ENCODE assay signal across 11 cellular contexts in the genomic region with DNA sequence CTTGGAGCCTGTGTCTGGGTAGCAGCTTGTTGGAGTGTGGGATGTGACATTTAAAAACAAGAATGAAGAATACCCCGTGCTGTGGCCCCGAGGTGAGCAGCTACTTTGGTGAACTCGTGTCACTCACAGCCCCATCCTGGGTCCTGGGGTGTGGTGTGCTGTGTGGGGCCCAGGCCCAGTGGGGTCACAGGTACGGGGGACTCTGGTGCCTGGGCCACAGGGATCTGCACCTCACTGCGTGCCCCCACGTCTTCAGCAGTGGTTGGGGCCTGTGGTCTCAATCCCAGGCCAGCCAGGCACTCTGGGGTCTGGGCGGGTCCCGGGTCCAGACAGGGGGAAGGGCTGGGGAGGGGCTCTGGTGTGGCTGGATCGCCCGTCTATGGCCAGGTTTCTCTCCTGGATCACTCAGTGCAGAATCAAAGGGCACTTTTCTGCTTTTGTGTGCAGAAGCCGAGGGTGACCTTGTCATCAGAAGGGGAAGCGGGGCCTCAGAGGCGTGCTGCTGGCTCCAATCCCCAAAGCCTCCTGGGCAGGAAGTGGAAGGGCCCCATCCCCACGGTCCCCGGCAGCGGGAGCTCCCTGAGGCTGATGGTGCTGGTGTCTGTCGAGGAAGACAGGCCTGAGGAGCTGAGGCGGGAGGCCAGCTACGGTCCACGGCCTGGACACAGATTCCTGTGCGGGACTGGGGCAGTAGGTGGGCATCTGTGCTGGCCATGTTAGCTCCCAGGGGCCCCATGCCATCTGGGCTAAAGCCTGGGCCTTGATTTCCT. TPM values are rescaled to one million over a fixed set of nuclear protein-coding genes. Genes with fewer than 3 reads are reported as not detected.
A peak's percentile ranks its signal among the peaks of the same experiment; 100 is the strongest.
DNase-seq lines count a peak whose midpoint lies in the region; ATAC-seq and TF ChIP-seq lines count a peak whose summit lies in the region.
"Had no signal": no experiment of that assay in that cellular context is flagged by ENCODE, and none has a peak within 500 bp of the region (broad histone marks: within the 10 kb centered on the region; RNA-seq: fewer than 3 reads in every experiment).

No MANE protein-coding gene starts in this region.

- intact Hi-C loops in activated naive CD4-positive, alpha-beta T cell treated with anti-CD3 and anti-CD28 coated beads for 36 hours (cut with micrococcal nuclease) = loop anchor here (10.0 kb wide), 1 partner anchor 112 kb away; no protein-coding TSS in a partner anchor
- intact Hi-C loops in colonic mucosa (cut with DNase I) = no loop called here

- peaks cover 0 to 35% (median 15%) of the 10 kb centered on the region in 4 donors for H3K4me1 Mint-ChIP-seq in CD4-positive, CD25-positive, alpha-beta regulatory T cell
- peaks cover 41% of the 10 kb centered on the region for H3K4me1 Mint-ChIP-seq in activated naive CD4-positive, alpha-beta T cell treated with anti-CD3 and anti-CD28 coated beads for 36 hours (ENCODE audit: low read depth)

- CTCF ChIA-PET in activated naive CD4-positive, alpha-beta T cell treated with anti-CD3 and anti-CD28 coated beads for 36 hours (lab: Charles Lee) = no interaction called here

- H3K27ac ChIP-seq in CD4-positive, CD25-positive, alpha-beta regulatory T cell (ENCODE audit: insufficient read depth, low read length, poor library complexity, severe bottlenecking) = no peak overlapping the region
- H3K27ac ChIP-seq in colonic mucosa = no peak overlapping the region
- H3K27ac ChIP-seq: breast epithelium had no signal

- H3K36me3 ChIP-seq in CD4-positive, CD25-positive, alpha-beta regulatory T cell (ENCODE audit: control insufficient read depth, insufficient read depth, low read length) = no peaks in the 10 kb centered on the region
- H3K36me3 ChIP-seq in colonic mucosa = no peaks in the 10 kb centered on the region
- H3K36me3 ChIP-seq: breast epithelium had no signal

- ATAC-seq in CD4-positive, CD25-positive, alpha-beta regulatory T cell (ENCODE audit: low read depth in 2 of 2) = no peak
- ATAC-seq in HG03571 (IDR thresholded peaks at IDR 0.05; ENCODE audit: unreplicated experiment) = no peak

- H3K27me3 ChIP-seq in CD4-positive, CD25-positive, alpha-beta regulatory T cell (ENCODE audit: control insufficient read depth, insufficient read depth, low read length) = no peaks in the 10 kb centered on the region
- no peaks in the 10 kb centered on the region for H3K27me3 ChIP-seq in colonic mucosa
- H3K27me3 ChIP-seq: breast epithelium had no signal

- no peak overlapping the region for H3K4me3 Mint-ChIP-seq in CD4-positive, CD25-positive, alpha-beta regulatory T cell
- H3K4me3 Mint-ChIP-seq in activated naive CD4-positive, alpha-beta T cell treated with anti-CD3 and anti-CD28 coated beads for 36 hours = peak overlapping the region; percentile 38

- H3K27me3 Mint-ChIP-seq in CD4-positive, CD25-positive, alpha-beta regulatory T cell = no peaks in the 10 kb centered on the region
- no peaks in the 10 kb centered on the region for H3K27me3 Mint-ChIP-seq in activated naive CD4-positive, alpha-beta T cell treated with anti-CD3 and anti-CD28 coated beads for 36 hours (ENCODE audit: low read depth)

- H3K9me3 Mint-ChIP-seq in CD4-positive, CD25-positive, alpha-beta regulatory T cell = peaks cover 0 to 3% (median 0%) of the 10 kb centered on the region in 7 donors
- no peaks in the 10 kb centered on the region for H3K9me3 Mint-ChIP-seq in activated naive CD4-positive, alpha-beta T cell treated with anti-CD3 and anti-CD28 coated beads for 36 hours

- H3K27ac Mint-ChIP-seq in CD4-positive, CD25-positive, alpha-beta regulatory T cell = peak overlapping the region in 2 of 3 donors; percentile 9 to 59
- peak overlapping the region; percentile 75 for H3K27ac Mint-ChIP-seq in activated naive CD4-positive, alpha-beta T cell treated with anti-CD3 and anti-CD28 coated beads for 36 hours

- no peak for DNase-seq in CD4-positive, CD25-positive, alpha-beta regulatory T cell
- DNase-seq in NOMO-1 treated with dmso at 0.1 percent for 144 hours (lab: John Stamatoyannopoulos, UW; ENCODE audit: unreplicated experiment) = peak; percentile 84
- DNase-seq in activated naive CD4-positive, alpha-beta T cell treated with anti-CD3 and anti-CD28 coated beads for 36 hours = peak; percentile 78
- DNase-seq in mesenteric fat pad (ENCODE audit: low spot score) = peak; percentile 85
- DNase-seq in colonic mucosa = no peak
- DNase-seq in glomerular visceral epithelial cell (ENCODE audit: extremely low spot score) = no peak
- no peak for DNase-seq in ureter (ENCODE audit: low spot score)

- peak overlapping the region in 1 of 2 donors; percentile 3 for H3K9ac ChIP-seq in colonic mucosa (ENCODE audit: low read depth in 2 of 2, low read length in 2 of 2)

- no peak for TF ChIP-seq CTCF in colonic mucosa (IDR thresholded peaks at IDR 0.05)

- H3K9me3 ChIP-seq in CD4-positive, CD25-positive, alpha-beta regulatory T cell (ENCODE audit: control insufficient read depth in 2 of 2, low read length in 2 of 2) = no peaks in the 10 kb centered on the region
- H3K9me3 ChIP-seq in colonic mucosa = no peaks in the 10 kb centered on the region
- H3K9me3 ChIP-seq: breast epithelium had no signal

- H3K36me3 Mint-ChIP-seq in CD4-positive, CD25-positive, alpha-beta regulatory T cell = no peaks in the 10 kb centered on the region
- H3K36me3 Mint-ChIP-seq in activated naive CD4-positive, alpha-beta T cell treated with anti-CD3 and anti-CD28 coated beads for 36 hours (ENCODE audit: low read depth) = no peaks in the 10 kb centered on the region

- H3K4me3 ChIP-seq in CD4-positive, CD25-positive, alpha-beta regulatory T cell (ENCODE audit: low read depth, low read length) = no peak overlapping the region
- no peak overlapping the region for H3K4me3 ChIP-seq in colonic mucosa
- H3K4me3 ChIP-seq: breast epithelium had no signal

- peaks cover 44% of the 10 kb centered on the region for H3K4me1 ChIP-seq in CD4-positive, CD25-positive, alpha-beta regulatory T cell (ENCODE audit: control insufficient read depth, insufficient read depth, low read length, poor library complexity, severe bottlenecking)
- H3K4me1 ChIP-seq in colonic mucosa = no peaks in the 10 kb centered on the region
- H3K4me1 ChIP-seq: breast epithelium had no signal

RNA-seq across cellular contexts. Expression of gene GPR35, which starts 1.4 kb away (rescaled TPM):
- total RNA-seq in CD4-positive, CD25-positive, alpha-beta regulatory T cell = 11.0 TPM
- under 1 TPM; 0.24 to 0.60 (median 0.40) TPM for polyA plus RNA-seq in CD4-positive, CD25-positive, alpha-beta regulatory T cell
- total RNA-seq in activated naive CD4-positive, alpha-beta T cell treated with anti-CD3 and anti-CD28 coated beads for 36 hours = 1 to 10 TPM; 2.5 to 2.6 TPM
- total RNA-seq in mesenteric fat pad (1.9 TPM), colonic mucosa (10 to 100 TPM; 64.4 to 92.2 TPM), ureter (1.6 TPM)
- total RNA-seq: SK-MEL-5 had no signal

RNA-seq across cellular contexts. Expression of gene CAPN10, which starts 40.2 kb away (rescaled TPM):
- 64.6 TPM for total RNA-seq in CD4-positive, CD25-positive, alpha-beta regulatory T cell
- polyA plus RNA-seq in CD4-positive, CD25-positive, alpha-beta regulatory T cell = 10 to 100 TPM in 1 of 4 donors, 1 to 10 TPM in 3; 6.8 to 12.2 (median 7.8) TPM
- total RNA-seq in activated naive CD4-positive, alpha-beta T cell treated with anti-CD3 and anti-CD28 coated beads for 36 hours = 10 to 100 TPM; 24.9 to 28.5 TPM
- 18.2 TPM for total RNA-seq in mesenteric fat pad
- 10 to 100 TPM; 29.1 to 47.8 TPM for total RNA-seq in colonic mucosa
- 34.4 TPM for total RNA-seq in ureter

RNA-seq across cellular contexts. Expression of gene AQP12B, which starts 56.0 kb away (rescaled TPM):
- not detected for total RNA-seq in CD4-positive, CD25-positive, alpha-beta regulatory T cell
- polyA plus RNA-seq in CD4-positive, CD25-positive, alpha-beta regulatory T cell = not detected
- total RNA-seq in activated naive CD4-positive, alpha-beta T cell treated with anti-CD3 and anti-CD28 coated beads for 36 hours = not detected
- total RNA-seq in mesenteric fat pad (not detected), colonic mucosa (1 to 10 TPM; 7.9 to 9.6 TPM), ureter (not detected)
- total RNA-seq: breast epithelium, renal cortical epithelial cell, SK-MEL-5 had no signal

RNA-seq across cellular contexts. Expression of gene RNPEPL1, which starts 58.4 kb away (rescaled TPM):
- 167 TPM for total RNA-seq in CD4-positive, CD25-positive, alpha-beta regulatory T cell
- 10 to 100 TPM; 28.5 to 83.7 (median 52.5) TPM for polyA plus RNA-seq in CD4-positive, CD25-positive, alpha-beta regulatory T cell
- 10 to 100 TPM; 40.3 to 44.3 TPM for total RNA-seq in activated naive CD4-positive, alpha-beta T cell treated with anti-CD3 and anti-CD28 coated beads for 36 hours
- 69.9 TPM for total RNA-seq in mesenteric fat pad
- total RNA-seq in colonic mucosa = 100 to 1,000 TPM in 1 of 2 donors, 10 to 100 TPM in 1; 87.2 to 108 TPM
- total RNA-seq in ureter = 57.3 TPM

Comparison
In these comparisons a context has a peak if more than half of its experiments do, and no peak if none do; other contexts are left out.
1. DNase-seq: peak in NOMO-1 treated with dmso at 0.1 percent for 144 hours (single experiment), activated naive CD4-positive, alpha-beta T cell treated with anti-CD3 and anti-CD28 coated beads for 36 hours (single experiment) and mesenteric fat pad (single experiment); none in CD4-positive, CD25-positive, alpha-beta regulatory T cell (0 of 3), colonic mucosa (single experiment), glomerular visceral epithelial cell (single experiment) and ureter (single experiment).